In genomic region chr4:15482346-15482745, GRCh38 we compare ENCODE assay signal across 15 cellular contexts. TPM values are rescaled to one million over a fixed set of nuclear protein-coding genes. Genes with fewer than 3 reads are reported as not detected.
DNase-seq lines count a peak whose midpoint lies in the region; ATAC-seq lines count a peak whose summit lies in the region.
"Had no signal": no experiment of that assay in that cellular context is flagged by ENCODE, and none has a peak within 500 bp of the region (broad histone marks: within the 10 kb centered on the region; RNA-seq: fewer than 3 reads in every experiment).

No MANE protein-coding gene starts in this region.

- H3K79me2 ChIP-seq in mesendoderm (ENCODE audit: control insufficient read depth, insufficient read depth, low read length), result no peaks in the 10 kb centered on the region

- H3K36me3 ChIP-seq in mesendoderm (ENCODE audit: control insufficient read depth, insufficient read depth, low read length), result no peaks in the 10 kb centered on the region
- H3K36me3 ChIP-seq: HAP-1 had no signal

- H4K8ac ChIP-seq in mesendoderm (ENCODE audit: low read depth, low read length), result no peak overlapping the region

- ATAC-seq in HG03342 (IDR thresholded peaks at IDR 0.05; ENCODE audit: unreplicated experiment) (no peak), HG02870 (IDR thresholded peaks at IDR 0.05; ENCODE audit: unreplicated experiment) (no peak)
- ATAC-seq: HepG2 had no signal

- H3K4me1 ChIP-seq in mesendoderm (ENCODE audit: control insufficient read depth, low read depth, low read length), result no peaks in the 10 kb centered on the region
- H3K4me1 ChIP-seq: BE2C had no signal

- H3K27me3 ChIP-seq in mesendoderm (ENCODE audit: insufficient read depth, low read length, poor library complexity), result no peaks in the 10 kb centered on the region
- H3K27me3 ChIP-seq: BE2C had no signal

- no peak overlapping the region for H2BK5ac ChIP-seq in mesendoderm (ENCODE audit: low read length)

- H2BK120ac ChIP-seq in mesendoderm (ENCODE audit: low read depth, low read length), result no peak overlapping the region

- no peak overlapping the region for H4K5ac ChIP-seq in mesendoderm (ENCODE audit: low read length)

- no peak overlapping the region for H2BK15ac ChIP-seq in mesendoderm (replicated peaks; ENCODE audit: low read depth)

- H3K23ac ChIP-seq in mesendoderm (ENCODE audit: low read length), result no peak overlapping the region

- no peak overlapping the region for H3K18ac ChIP-seq in mesendoderm (ENCODE audit: low read length)

- H3K4ac ChIP-seq in mesendoderm (ENCODE audit: low read depth, low read length), result no peak overlapping the region

- no peak overlapping the region for H3K9ac ChIP-seq in mesendoderm (ENCODE audit: low read length)
- H3K9ac ChIP-seq: GM23248 had no signal

- H2AK5ac ChIP-seq in mesendoderm (ENCODE audit: low read length), result no peak overlapping the region

- H3K4me3 ChIP-seq in mesendoderm (ENCODE audit: low read length), result no peak overlapping the region
- H3K4me3 ChIP-seq: GM23248, HAP-1 had no signal

- H3K4me2 ChIP-seq in mesendoderm (ENCODE audit: low read length), result no peak overlapping the region

- H3K79me1 ChIP-seq in mesendoderm (ENCODE audit: low read length), result no peaks in the 10 kb centered on the region

- no peak overlapping the region for H3K27ac ChIP-seq in mesendoderm (ENCODE audit: low read depth, low read length)
- H3K27ac ChIP-seq: GM23248 had no signal

- H3K56ac ChIP-seq in mesendoderm (ENCODE audit: low read length), result no peak overlapping the region

- WGBS in mesendoderm (ENCODE audit: extremely low coverage, insufficient coverage, low lambda C conversion rate), result no CpG with 5 or more reads among the region's 2 CpGs

- DNase-seq in NCI-H524 treated with DMSO at 0.1 percent for 48 hours (lab: John Stamatoyannopoulos, UW) (peak; percentile 51), NCI-H82 treated with DMSO at 0.1 percent for 48 hours (lab: John Stamatoyannopoulos, UW; ENCODE audit: unreplicated experiment) (peak; percentile 93), mesendoderm (peak; percentile 56), NCI-H146 treated with DMSO at 0.1 percent for 48 hours (lab: John Stamatoyannopoulos, UW; ENCODE audit: unreplicated experiment) (no peak)
- DNase-seq: ACHN; BE2C; C1 segment of cervical spinal cord; CD4-positive, CD25-positive, alpha-beta regulatory T cell; CD8-positive, alpha-beta memory T cell; COR-L47; GM23248 had no signal

RNA-seq across cellular contexts. Expression of gene CC2D2A, which starts 12.7 kb away (rescaled TPM):
- 10.7 TPM for polyA plus RNA-seq in mesendoderm (2013, experiment 1 of 2)
- polyA plus RNA-seq in mesendoderm (2013, experiment 2 of 2), result 10.7 TPM

RNA-seq across cellular contexts. Expression of gene C1QTNF7, which starts 54.5 kb away (rescaled TPM):
- polyA plus RNA-seq in mesendoderm (2013, experiment 1 of 2), result not detected
- polyA plus RNA-seq in mesendoderm (2013, experiment 2 of 2), result not detected
- polyA plus RNA-seq: CD4-positive, CD25-positive, alpha-beta regulatory T cell; CD8-positive, alpha-beta memory T cell; GM23248; HepG2 had no signal
